Comparison of ENCODE assay signal across 23 cellular contexts in the genomic region with DNA sequence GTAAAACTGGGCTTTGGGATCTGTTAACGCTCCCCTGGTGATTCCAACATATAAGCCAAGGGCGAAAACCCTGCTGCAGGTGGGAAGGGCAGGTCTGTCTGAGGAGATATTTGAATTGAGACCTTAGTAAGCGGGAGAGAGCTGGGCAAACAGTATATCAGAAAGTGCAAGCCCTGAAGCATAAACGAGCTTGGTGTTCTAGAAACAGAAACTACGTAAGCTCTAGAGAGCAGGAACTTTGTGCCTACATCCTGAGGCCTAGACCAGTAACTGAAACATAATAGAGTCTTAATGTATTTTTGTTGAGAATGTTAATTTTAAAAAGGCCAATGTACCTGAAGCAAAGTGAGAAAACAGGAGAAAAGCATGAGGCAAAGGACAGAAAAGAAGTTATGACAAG.
"Had no signal": no experiment of that assay in that cellular context is flagged by ENCODE, and none has a peak within 500 bp of the region (broad histone marks: within the 10 kb centered on the region; RNA-seq: fewer than 3 reads in every experiment).

No MANE protein-coding gene starts in this region.

- H3K27me3 ChIP-seq: gastroesophageal sphincter, neural progenitor cell, right lobe of liver, thyroid gland had no signal

- H3K4me1 ChIP-seq: gastroesophageal sphincter, right lobe of liver, thyroid gland had no signal

- H3K4me2 ChIP-seq: neural progenitor cell had no signal

- H3K4me3 Mint-ChIP-seq: activated CD4-positive, alpha-beta memory T cell treated with anti-CD3 and anti-CD28 coated beads for 36 hours; activated naive CD4-positive, alpha-beta T cell treated with anti-CD3 and anti-CD28 coated beads, Interleukin-2, amount 10 ng/mL, durations not matched to agents 7 days and 5 days; activated T-cell treated with anti-CD3 and anti-CD28 coated beads, Interleukin-2, amount 50 U/mL, for 72 hours; memory B cell; naive B cell; neural progenitor cell; stimulated activated naive CD8-positive, alpha-beta T cell treated with anti-CD3 and anti-CD28 coated beads, Interleukin-15, Interleukin-2, amounts not matched to agents 100 ng/mL and 50 ng/mL, for 24 hours had no signal

- H3K36me3 Mint-ChIP-seq: activated CD4-positive, alpha-beta memory T cell treated with anti-CD3 and anti-CD28 coated beads for 36 hours; activated naive CD4-positive, alpha-beta T cell treated with anti-CD3 and anti-CD28 coated beads, Interleukin-2, amount 10 ng/mL, durations not matched to agents 7 days and 5 days; memory B cell; naive B cell had no signal

- H3K4me1 Mint-ChIP-seq: activated naive CD4-positive, alpha-beta T cell treated with anti-CD3 and anti-CD28 coated beads, Interleukin-2, amount 10 ng/mL, durations not matched to agents 7 days and 5 days; memory B cell had no signal

- H3K9me3 Mint-ChIP-seq: activated CD4-positive, alpha-beta memory T cell treated with anti-CD3 and anti-CD28 coated beads for 36 hours; activated naive CD4-positive, alpha-beta T cell treated with anti-CD3 and anti-CD28 coated beads, Interleukin-2, amount 10 ng/mL, durations not matched to agents 7 days and 5 days; activated T-cell treated with anti-CD3 and anti-CD28 coated beads, Interleukin-2, amount 50 U/mL, for 72 hours; memory B cell; naive B cell; stimulated activated naive CD8-positive, alpha-beta T cell treated with anti-CD3 and anti-CD28 coated beads, Interleukin-15, Interleukin-2, amounts not matched to agents 100 ng/mL and 50 ng/mL, for 24 hours had no signal

- H3K27ac Mint-ChIP-seq: activated CD4-positive, alpha-beta memory T cell treated with anti-CD3 and anti-CD28 coated beads for 36 hours; activated naive CD4-positive, alpha-beta T cell treated with anti-CD3 and anti-CD28 coated beads, Interleukin-2, amount 10 ng/mL, durations not matched to agents 7 days and 5 days; activated T-cell treated with anti-CD3 and anti-CD28 coated beads, Interleukin-2, amount 50 U/mL, for 72 hours; memory B cell; neural progenitor cell; stimulated activated naive CD8-positive, alpha-beta T cell treated with anti-CD3 and anti-CD28 coated beads, Interleukin-15, Interleukin-2, amounts not matched to agents 100 ng/mL and 50 ng/mL, for 24 hours had no signal

- H3K9ac ChIP-seq: neural progenitor cell had no signal

- DNase-seq: activated CD4-positive, alpha-beta memory T cell treated with anti-CD3 and anti-CD28 coated beads for 36 hours; activated CD4-positive, alpha-beta T cell treated with anti-CD3 and anti-CD28 coated beads for 48 hours; activated effector memory CD4-positive, alpha-beta T cell treated with anti-CD3 and anti-CD28 coated beads, Interleukin-2, amount 50 U/mL, for 16 hours; activated naive CD4-positive, alpha-beta T cell treated with anti-CD3 and anti-CD28 coated beads, Interleukin-2, amount 10 ng/mL, durations not matched to agents 7 days and 5 days; activated T-cell treated with anti-CD3 and anti-CD28 coated beads, Interleukin-2, amount 50 U/mL, for 72 hours; amygdala; cortex of kidney; head of caudate nucleus; hypothalamus; mucosa of descending colon; naive B cell; posterior cingulate gyrus; right lobe of liver; stimulated activated CD4-positive, alpha-beta T cell treated with anti-CD3 and anti-CD28 coated beads, Interleukin-1b, Interleukin-23, amount 100 ng/mL, for 48 hours; substantia nigra; thyroid gland had no signal

- FAIRE-seq: bronchial epithelial cell had no signal

- H3K27ac ChIP-seq: epithelial cell of prostate, gastroesophageal sphincter, neural progenitor cell, right lobe of liver, skin epidermis, thyroid gland had no signal

- H3K36me3 ChIP-seq: gastroesophageal sphincter, neural progenitor cell, right lobe of liver, thyroid gland had no signal

- ATAC-seq: activated T-cell treated with anti-CD3 and anti-CD28 coated beads, Interleukin-2, amount 50 U/mL, for 72 hours; gastroesophageal sphincter; mucosa of descending colon; right lobe of liver had no signal

- H3K4me3 ChIP-seq: gastroesophageal sphincter, mucosa of descending colon, neural progenitor cell, right lobe of liver, skin epidermis, thyroid gland had no signal
